Comparison of ENCODE assay signal across 1 cellular context in the genomic region with DNA sequence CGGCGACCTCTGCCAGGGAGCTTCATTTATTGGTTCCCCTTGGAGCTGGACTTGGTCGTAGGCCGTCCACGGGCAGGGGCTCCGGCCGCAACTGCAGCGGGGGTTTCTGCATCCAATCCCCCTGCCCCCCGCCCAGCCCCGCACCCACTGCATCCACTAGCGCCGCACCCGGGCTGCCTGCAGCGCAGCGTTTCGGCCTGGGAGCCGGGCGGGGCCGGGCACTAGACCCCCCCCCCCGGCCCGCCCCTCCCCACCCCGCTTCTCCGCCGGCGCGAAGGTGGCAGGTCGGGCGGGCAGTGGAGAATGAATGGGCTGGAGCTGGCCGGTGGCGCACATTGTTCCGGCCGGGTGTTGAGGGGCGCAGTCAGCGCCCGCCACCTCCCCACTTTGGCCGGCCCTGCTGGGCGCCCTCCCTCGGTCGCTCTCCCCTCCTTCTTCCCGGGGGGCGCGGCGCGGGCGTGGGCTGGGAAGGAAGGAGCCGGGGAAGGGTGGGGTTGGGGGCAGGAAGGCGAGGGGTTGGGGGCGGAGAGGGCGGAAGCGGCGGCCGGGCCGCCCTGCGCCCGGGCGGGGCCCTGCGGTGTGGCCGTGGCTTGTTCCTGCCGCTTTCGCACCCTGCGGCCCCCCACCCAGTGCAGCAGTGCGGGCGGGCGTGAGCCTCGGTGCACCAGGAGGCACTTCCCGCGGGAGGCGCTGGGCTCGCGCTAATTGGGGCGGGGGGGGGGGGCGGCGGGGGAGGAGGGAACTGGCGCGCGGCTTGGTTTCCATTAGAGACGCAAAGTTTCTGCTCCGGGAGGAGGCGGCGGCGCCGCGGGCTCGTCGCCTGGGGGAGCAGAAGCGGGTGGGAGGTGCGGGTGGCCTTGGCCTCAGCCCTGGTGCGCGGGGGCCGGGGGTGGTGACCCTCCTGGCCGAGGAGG.
TF ChIP-seq lines count a peak whose summit lies in the region.

No MANE protein-coding gene starts in this region.

TF ChIP-seq in HepG2, 621 proteins besides CTCF, POLR2A, EP300 and RAD21 (continued from another document and continues in another):
- TF ChIP-seq, protein P1, sequence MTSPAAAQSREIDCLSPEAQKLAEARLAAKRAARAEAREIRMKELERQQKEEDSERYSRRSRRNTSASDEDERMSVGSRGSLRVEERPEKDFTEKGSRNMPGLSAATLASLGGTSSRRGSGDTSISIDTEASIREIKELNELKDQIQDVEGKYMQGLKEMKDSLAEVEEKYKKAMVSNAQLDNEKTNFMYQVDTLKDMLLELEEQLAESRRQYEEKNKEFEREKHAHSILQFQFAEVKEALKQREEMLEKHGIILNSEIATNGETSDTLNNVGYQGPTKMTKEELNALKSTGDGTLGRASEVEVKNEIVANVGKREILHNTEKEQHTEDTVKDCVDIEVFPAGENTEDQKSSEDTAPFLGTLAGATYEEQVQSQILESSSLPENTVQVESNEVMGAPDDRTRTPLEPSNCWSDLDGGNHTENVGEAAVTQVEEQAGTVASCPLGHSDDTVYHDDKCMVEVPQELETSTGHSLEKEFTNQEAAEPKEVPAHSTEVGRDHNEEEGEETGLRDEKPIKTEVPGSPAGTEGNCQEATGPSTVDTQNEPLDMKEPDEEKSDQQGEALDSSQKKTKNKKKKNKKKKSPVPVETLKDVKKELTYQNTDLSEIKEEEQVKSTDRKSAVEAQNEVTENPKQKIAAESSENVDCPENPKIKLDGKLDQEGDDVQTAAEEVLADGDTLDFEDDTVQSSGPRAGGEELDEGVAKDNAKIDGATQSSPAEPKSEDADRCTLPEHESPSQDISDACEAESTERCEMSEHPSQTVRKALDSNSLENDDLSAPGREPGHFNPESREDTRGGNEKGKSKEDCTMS (CRISPR knock-in tag; conservative IDR thresholded peaks at IDR 0.05) = no peak
- TF ChIP-seq, protein P2, sequence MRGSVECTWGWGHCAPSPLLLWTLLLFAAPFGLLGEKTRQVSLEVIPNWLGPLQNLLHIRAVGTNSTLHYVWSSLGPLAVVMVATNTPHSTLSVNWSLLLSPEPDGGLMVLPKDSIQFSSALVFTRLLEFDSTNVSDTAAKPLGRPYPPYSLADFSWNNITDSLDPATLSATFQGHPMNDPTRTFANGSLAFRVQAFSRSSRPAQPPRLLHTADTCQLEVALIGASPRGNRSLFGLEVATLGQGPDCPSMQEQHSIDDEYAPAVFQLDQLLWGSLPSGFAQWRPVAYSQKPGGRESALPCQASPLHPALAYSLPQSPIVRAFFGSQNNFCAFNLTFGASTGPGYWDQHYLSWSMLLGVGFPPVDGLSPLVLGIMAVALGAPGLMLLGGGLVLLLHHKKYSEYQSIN (CRISPR knock-in tag; IDR thresholded peaks at IDR 0.05; ENCODE audit: borderline replicate concordance) = no peak
- TF ChIP-seq, protein P3, sequence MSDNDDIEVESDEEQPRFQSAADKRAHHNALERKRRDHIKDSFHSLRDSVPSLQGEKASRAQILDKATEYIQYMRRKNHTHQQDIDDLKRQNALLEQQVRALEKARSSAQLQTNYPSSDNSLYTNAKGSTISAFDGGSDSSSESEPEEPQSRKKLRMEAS (IDR thresholded peaks at IDR 0.05) = peak; percentile 14; the same call in 1 of the 2 replicates
- TF ChIP-seq, protein P4, sequence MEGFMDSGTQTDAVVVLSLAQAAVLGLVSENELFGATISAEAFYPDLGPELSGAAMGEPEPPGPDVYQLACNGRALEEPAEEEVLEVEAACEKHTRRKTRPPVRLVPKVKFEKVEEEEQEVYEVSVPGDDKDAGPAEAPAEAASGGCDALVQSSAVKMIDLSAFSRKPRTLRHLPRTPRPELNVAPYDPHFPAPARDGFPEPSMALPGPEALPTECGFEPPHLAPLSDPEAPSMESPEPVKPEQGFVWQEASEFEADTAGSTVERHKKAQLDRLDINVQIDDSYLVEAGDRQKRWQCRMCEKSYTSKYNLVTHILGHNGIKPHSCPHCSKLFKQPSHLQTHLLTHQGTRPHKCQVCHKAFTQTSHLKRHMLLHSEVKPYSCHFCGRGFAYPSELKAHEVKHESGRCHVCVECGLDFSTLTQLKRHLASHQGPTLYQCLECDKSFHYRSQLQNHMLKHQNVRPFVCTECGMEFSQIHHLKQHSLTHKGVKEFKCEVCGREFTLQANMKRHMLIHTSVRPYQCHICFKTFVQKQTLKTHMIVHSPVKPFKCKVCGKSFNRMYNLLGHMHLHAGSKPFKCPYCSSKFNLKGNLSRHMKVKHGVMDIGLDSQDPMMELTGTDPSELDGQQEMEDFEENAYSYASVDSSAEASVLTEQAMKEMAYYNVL (CRISPR knock-in tag; IDR thresholded peaks at IDR 0.05; ENCODE audit: borderline replicate concordance) = no peak
- TF ChIP-seq ZFY (CRISPR knock-in tag; IDR thresholded peaks at IDR 0.05) = peak; percentile 23; the same call in 1 of the 2 replicates
- TF ChIP-seq PTBP1 (IDR thresholded peaks at IDR 0.05; ENCODE audit: low read depth, low read length, poor library complexity, severe bottlenecking) = no peak
- no peak for TF ChIP-seq SNAPC2 (CRISPR knock-in tag; IDR thresholded peaks at IDR 0.05)
- no peak for TF ChIP-seq ZNF724P (CRISPR knock-in tag; IDR thresholded peaks at IDR 0.05; ENCODE audit: borderline replicate concordance)
- no peak for TF ChIP-seq FOXK1 (CRISPR knock-in tag; IDR thresholded peaks at IDR 0.05; ENCODE audit: borderline replicate concordance, low read depth)
- no peak for TF ChIP-seq ZNF251 (CRISPR knock-in tag; IDR thresholded peaks at IDR 0.05)
- TF ChIP-seq, protein P5, sequence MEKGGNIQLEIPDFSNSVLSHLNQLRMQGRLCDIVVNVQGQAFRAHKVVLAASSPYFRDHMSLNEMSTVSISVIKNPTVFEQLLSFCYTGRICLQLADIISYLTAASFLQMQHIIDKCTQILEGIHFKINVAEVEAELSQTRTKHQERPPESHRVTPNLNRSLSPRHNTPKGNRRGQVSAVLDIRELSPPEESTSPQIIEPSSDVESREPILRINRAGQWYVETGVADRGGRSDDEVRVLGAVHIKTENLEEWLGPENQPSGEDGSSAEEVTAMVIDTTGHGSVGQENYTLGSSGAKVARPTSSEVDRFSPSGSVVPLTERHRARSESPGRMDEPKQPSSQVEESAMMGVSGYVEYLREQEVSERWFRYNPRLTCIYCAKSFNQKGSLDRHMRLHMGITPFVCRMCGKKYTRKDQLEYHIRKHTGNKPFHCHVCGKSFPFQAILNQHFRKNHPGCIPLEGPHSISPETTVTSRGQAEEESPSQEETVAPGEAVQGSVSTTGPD (CRISPR knock-in tag; IDR thresholded peaks at IDR 0.05) = no peak
- peak; percentile 50 for TF ChIP-seq AGO2 (optimal IDR thresholded peaks at IDR 0.05; ENCODE audit: low read depth, low read length)
- TF ChIP-seq CREM (IDR thresholded peaks at IDR 0.05) = no peak
- TF ChIP-seq CREM (CRISPR knock-in tag; IDR thresholded peaks at IDR 0.05) = no peak
- TF ChIP-seq POLR2G (IDR thresholded peaks at IDR 0.05; ENCODE audit: low read depth, low read length) = peak; percentile 49
- TF ChIP-seq ZSCAN25 (CRISPR knock-in tag; IDR thresholded peaks at IDR 0.05) = no peak
- no peak for TF ChIP-seq NFKBIZ (CRISPR knock-in tag; IDR thresholded peaks at IDR 0.05)
- no peak for TF ChIP-seq ATAD3A (CRISPR knock-in tag; IDR thresholded peaks at IDR 0.05)
- TF ChIP-seq U2AF1 (optimal IDR thresholded peaks at IDR 0.05; ENCODE audit: low read depth, low read length) = no peak
- TF ChIP-seq THAP11 (CRISPR knock-in tag; IDR thresholded peaks at IDR 0.05) = no peak
- TF ChIP-seq ZIK1 (CRISPR knock-in tag; IDR thresholded peaks at IDR 0.05; ENCODE audit: borderline replicate concordance, low read depth) = no peak
- no peak for TF ChIP-seq HNRNPLL (IDR thresholded peaks at IDR 0.05; ENCODE audit: low read depth, low read length, poor library complexity, severe bottlenecking)
- TF ChIP-seq, protein P6, sequence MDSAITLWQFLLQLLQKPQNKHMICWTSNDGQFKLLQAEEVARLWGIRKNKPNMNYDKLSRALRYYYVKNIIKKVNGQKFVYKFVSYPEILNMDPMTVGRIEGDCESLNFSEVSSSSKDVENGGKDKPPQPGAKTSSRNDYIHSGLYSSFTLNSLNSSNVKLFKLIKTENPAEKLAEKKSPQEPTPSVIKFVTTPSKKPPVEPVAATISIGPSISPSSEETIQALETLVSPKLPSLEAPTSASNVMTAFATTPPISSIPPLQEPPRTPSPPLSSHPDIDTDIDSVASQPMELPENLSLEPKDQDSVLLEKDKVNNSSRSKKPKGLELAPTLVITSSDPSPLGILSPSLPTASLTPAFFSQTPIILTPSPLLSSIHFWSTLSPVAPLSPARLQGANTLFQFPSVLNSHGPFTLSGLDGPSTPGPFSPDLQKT (CRISPR knock-in tag; IDR thresholded peaks at IDR 0.05; ENCODE audit: borderline replicate concordance) = no peak
- no peak for TF ChIP-seq ZMAT3 (CRISPR knock-in tag; conservative IDR thresholded peaks at IDR 0.05)
- TF ChIP-seq ZC3H4 (CRISPR knock-in tag; IDR thresholded peaks at IDR 0.05; ENCODE audit: borderline replicate concordance) = no peak
- TF ChIP-seq, protein P7, sequence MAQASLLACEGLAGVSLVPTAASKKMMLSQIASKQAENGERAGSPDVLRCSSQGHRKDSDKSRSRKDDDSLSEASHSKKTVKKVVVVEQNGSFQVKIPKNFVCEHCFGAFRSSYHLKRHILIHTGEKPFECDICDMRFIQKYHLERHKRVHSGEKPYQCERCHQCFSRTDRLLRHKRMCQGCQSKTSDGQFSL (CRISPR knock-in tag; IDR thresholded peaks at IDR 0.05) = peak; percentile 81
- TF ChIP-seq ZNF713 (CRISPR knock-in tag; IDR thresholded peaks at IDR 0.05) = no peak
- TF ChIP-seq MXI1 (IDR thresholded peaks at IDR 0.05; ENCODE audit: borderline replicate concordance, low read depth, low read length) = 0 out of 3 replicates have a peak, but pooled peaks have one; percentile 13
- no peak for TF ChIP-seq SMAD9 (CRISPR knock-in tag; IDR thresholded peaks at IDR 0.05)
- TF ChIP-seq ISL2 (CRISPR knock-in tag; IDR thresholded peaks at IDR 0.05) = no peak
- TF ChIP-seq YY1 (IDR thresholded peaks at IDR 0.05; ENCODE audit: insufficient read depth, insufficient replicate concordance, low read depth, low read length) = no peak
- TF ChIP-seq HNRNPK (IDR thresholded peaks at IDR 0.05; ENCODE audit: low read depth, low read length, poor library complexity, severe bottlenecking) = peak; percentile 90
- TF ChIP-seq TCF12 (IDR thresholded peaks at IDR 0.05) = no peak
- no peak for TF ChIP-seq TCF12 (CRISPR knock-in tag; IDR thresholded peaks at IDR 0.05)
- TF ChIP-seq, protein P8, sequence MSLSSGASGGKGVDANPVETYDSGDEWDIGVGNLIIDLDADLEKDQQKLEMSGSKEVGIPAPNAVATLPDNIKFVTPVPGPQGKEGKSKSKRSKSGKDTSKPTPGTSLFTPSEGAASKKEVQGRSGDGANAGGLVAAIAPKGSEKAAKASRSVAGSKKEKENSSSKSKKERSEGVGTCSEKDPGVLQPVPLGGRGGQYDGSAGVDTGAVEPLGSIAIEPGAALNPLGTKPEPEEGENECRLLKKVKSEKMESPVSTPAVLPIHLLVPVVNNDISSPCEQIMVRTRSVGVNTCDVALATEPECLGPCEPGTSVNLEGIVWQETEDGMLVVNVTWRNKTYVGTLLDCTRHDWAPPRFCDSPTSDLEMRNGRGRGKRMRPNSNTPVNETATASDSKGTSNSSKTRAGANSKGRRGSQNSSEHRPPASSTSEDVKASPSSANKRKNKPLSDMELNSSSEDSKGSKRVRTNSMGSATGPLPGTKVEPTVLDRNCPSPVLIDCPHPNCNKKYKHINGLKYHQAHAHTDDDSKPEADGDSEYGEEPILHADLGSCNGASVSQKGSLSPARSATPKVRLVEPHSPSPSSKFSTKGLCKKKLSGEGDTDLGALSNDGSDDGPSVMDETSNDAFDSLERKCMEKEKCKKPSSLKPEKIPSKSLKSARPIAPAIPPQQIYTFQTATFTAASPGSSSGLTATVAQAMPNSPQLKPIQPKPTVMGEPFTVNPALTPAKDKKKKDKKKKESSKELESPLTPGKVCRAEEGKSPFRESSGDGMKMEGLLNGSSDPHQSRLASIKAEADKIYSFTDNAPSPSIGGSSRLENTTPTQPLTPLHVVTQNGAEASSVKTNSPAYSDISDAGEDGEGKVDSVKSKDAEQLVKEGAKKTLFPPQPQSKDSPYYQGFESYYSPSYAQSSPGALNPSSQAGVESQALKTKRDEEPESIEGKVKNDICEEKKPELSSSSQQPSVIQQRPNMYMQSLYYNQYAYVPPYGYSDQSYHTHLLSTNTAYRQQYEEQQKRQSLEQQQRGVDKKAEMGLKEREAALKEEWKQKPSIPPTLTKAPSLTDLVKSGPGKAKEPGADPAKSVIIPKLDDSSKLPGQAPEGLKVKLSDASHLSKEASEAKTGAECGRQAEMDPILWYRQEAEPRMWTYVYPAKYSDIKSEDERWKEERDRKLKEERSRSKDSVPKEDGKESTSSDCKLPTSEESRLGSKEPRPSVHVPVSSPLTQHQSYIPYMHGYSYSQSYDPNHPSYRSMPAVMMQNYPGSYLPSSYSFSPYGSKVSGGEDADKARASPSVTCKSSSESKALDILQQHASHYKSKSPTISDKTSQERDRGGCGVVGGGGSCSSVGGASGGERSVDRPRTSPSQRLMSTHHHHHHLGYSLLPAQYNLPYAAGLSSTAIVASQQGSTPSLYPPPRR (CRISPR knock-in tag; IDR thresholded peaks at IDR 0.05; ENCODE audit: borderline replicate concordance) = no peak
- no peak; the same call in 1 of the 2 replicates for TF ChIP-seq PHF8 (CRISPR knock-in tag; IDR thresholded peaks at IDR 0.05)
- TF ChIP-seq, protein P9, sequence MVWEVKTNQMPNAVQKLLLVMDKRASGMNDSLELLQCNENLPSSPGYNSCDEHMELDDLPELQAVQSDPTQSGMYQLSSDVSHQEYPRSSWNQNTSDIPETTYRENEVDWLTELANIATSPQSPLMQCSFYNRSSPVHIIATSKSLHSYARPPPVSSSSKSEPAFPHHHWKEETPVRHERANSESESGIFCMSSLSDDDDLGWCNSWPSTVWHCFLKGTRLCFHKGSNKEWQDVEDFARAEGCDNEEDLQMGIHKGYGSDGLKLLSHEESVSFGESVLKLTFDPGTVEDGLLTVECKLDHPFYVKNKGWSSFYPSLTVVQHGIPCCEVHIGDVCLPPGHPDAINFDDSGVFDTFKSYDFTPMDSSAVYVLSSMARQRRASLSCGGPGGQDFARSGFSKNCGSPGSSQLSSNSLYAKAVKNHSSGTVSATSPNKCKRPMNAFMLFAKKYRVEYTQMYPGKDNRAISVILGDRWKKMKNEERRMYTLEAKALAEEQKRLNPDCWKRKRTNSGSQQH (CRISPR knock-in tag; IDR thresholded peaks at IDR 0.05; ENCODE audit: low read depth) = peak; percentile 78
- TF ChIP-seq GABPA (IDR thresholded peaks at IDR 0.05; ENCODE audit: low read depth, low read length) = peak; percentile 39; the same call in 1 of the 2 replicates
- TF ChIP-seq GABPA (CRISPR knock-in tag; IDR thresholded peaks at IDR 0.05; ENCODE audit: low read depth) = no peak
- no peak for TF ChIP-seq ZNF615 (CRISPR knock-in tag; IDR thresholded peaks at IDR 0.05; ENCODE audit: borderline replicate concordance)
- TF ChIP-seq, protein P10, sequence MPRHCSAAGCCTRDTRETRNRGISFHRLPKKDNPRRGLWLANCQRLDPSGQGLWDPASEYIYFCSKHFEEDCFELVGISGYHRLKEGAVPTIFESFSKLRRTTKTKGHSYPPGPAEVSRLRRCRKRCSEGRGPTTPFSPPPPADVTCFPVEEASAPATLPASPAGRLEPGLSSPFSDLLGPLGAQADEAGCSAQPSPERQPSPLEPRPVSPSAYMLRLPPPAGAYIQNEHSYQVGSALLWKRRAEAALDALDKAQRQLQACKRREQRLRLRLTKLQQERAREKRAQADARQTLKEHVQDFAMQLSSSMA (CRISPR knock-in tag; IDR thresholded peaks at IDR 0.05) = no peak
- no peak for TF ChIP-seq MBNL3 (CRISPR knock-in tag; conservative IDR thresholded peaks at IDR 0.05)
- TF ChIP-seq PCBP1 (IDR thresholded peaks at IDR 0.05; ENCODE audit: borderline replicate concordance, low read depth, low read length) = 0 out of 2 replicates have a peak, but pooled peaks have one; percentile 27
- TF ChIP-seq RBFOX2 (IDR thresholded peaks at IDR 0.05; ENCODE audit: low read depth, low read length) = peak; percentile 22; the same call in 1 of the 2 replicates
